ENCODE assay signal across 10 cellular contexts in genomic region chr20:24738981-24739633, GRCh38.
A peak's percentile ranks its signal among the peaks of the same experiment; 100 is the strongest.
DNase-seq lines count a peak whose midpoint lies in the region; ATAC-seq and TF ChIP-seq lines count a peak whose summit lies in the region.
"Had no signal": no experiment of that assay in that cellular context is flagged by ENCODE, and none has a peak within 500 bp of the region (broad histone marks: within the 10 kb centered on the region; RNA-seq: fewer than 3 reads in every experiment).

No MANE protein-coding gene starts in this region.

- no peaks in the 10 kb centered on the region for H3K27me3 ChIP-seq in tibial artery

- CTCF ChIA-PET in activated CD8-positive, alpha-beta T cell treated with anti-CD3 and anti-CD28 coated beads for 36 hours (lab: Charles Lee), result no interaction called here

- H3K4me3 ChIP-seq in tibial artery, result no peak overlapping the region

- no peaks in the 10 kb centered on the region for H3K9me3 ChIP-seq in tibial artery

- H3K36me3 ChIP-seq in tibial artery, result no peaks in the 10 kb centered on the region

- intact Hi-C loops in activated CD8-positive, alpha-beta T cell treated with anti-CD3 and anti-CD28 coated beads for 36 hours (cut with micrococcal nuclease), result no loop called here
- intact Hi-C loops in tibial artery (cut with DNase I; ENCODE audit: low total_unique reads), result no loop called here

- peak overlapping the region; percentile 58 for H3K4me3 Mint-ChIP-seq in activated T-cell treated with anti-CD3 and anti-CD28 coated beads, Interleukin-2, amount 50 U/mL, for 4 hours
- peak overlapping the region; percentile 23 for H3K4me3 Mint-ChIP-seq in activated CD8-positive, alpha-beta T cell treated with anti-CD3 and anti-CD28 coated beads for 36 hours
- H3K4me3 Mint-ChIP-seq in stimulated activated naive B cell treated with anti-CD40 and anti-IgM and Interleukin-4, amounts not matched to agents 10 μg/mL and 1 μg/mL and 100 μg/mL, for 72 hours, result peak overlapping the region; percentile 40 to 57

- no peaks in the 10 kb centered on the region for H3K27me3 Mint-ChIP-seq in activated T-cell treated with anti-CD3 and anti-CD28 coated beads, Interleukin-2, amount 50 U/mL, for 4 hours (ENCODE audit: low read depth)
- H3K27me3 Mint-ChIP-seq in activated CD8-positive, alpha-beta T cell treated with anti-CD3 and anti-CD28 coated beads for 36 hours, result no peaks in the 10 kb centered on the region
- no peaks in the 10 kb centered on the region for H3K27me3 Mint-ChIP-seq in stimulated activated naive B cell treated with anti-CD40 and anti-IgM and Interleukin-4, amounts not matched to agents 10 μg/mL and 1 μg/mL and 100 μg/mL, for 72 hours

- no peak overlapping the region for H3K27ac ChIP-seq in tibial artery

- H3K4me1 ChIP-seq in tibial artery, result no peaks in the 10 kb centered on the region

- H3K4me1 Mint-ChIP-seq in activated T-cell treated with anti-CD3 and anti-CD28 coated beads, Interleukin-2, amount 50 U/mL, for 4 hours (ENCODE audit: low read depth), result peaks cover 18% of the 10 kb centered on the region
- H3K4me1 Mint-ChIP-seq in activated CD8-positive, alpha-beta T cell treated with anti-CD3 and anti-CD28 coated beads for 36 hours (ENCODE audit: low read depth), result peaks cover 20% of the 10 kb centered on the region
- H3K4me1 Mint-ChIP-seq in stimulated activated naive B cell treated with anti-CD40 and anti-IgM and Interleukin-4, amounts not matched to agents 10 μg/mL and 1 μg/mL and 100 μg/mL, for 72 hours, result peaks cover 7 to 9% of the 10 kb centered on the region in 2 donors

- H3K27ac Mint-ChIP-seq in activated CD8-positive, alpha-beta T cell treated with anti-CD3 and anti-CD28 coated beads for 36 hours, result peak overlapping the region; percentile 60
- no peak overlapping the region for H3K27ac Mint-ChIP-seq in stimulated activated naive B cell treated with anti-CD40 and anti-IgM and Interleukin-4, amounts not matched to agents 10 μg/mL and 1 μg/mL and 100 μg/mL, for 72 hours

- no peaks in the 10 kb centered on the region for H3K9me3 Mint-ChIP-seq in activated T-cell treated with anti-CD3 and anti-CD28 coated beads, Interleukin-2, amount 50 U/mL, for 4 hours
- H3K9me3 Mint-ChIP-seq in activated CD8-positive, alpha-beta T cell treated with anti-CD3 and anti-CD28 coated beads for 36 hours, result no peaks in the 10 kb centered on the region
- no peaks in the 10 kb centered on the region for H3K9me3 Mint-ChIP-seq in stimulated activated naive B cell treated with anti-CD40 and anti-IgM and Interleukin-4, amounts not matched to agents 10 μg/mL and 1 μg/mL and 100 μg/mL, for 72 hours

- POLR2A ChIA-PET in activated CD8-positive, alpha-beta T cell treated with anti-CD3 and anti-CD28 coated beads for 36 hours (lab: Charles Lee), result no interaction called here

- no peak for DNase-seq in activated T-cell treated with anti-CD3 and anti-CD28 coated beads, Interleukin-2, amount 50 U/mL, for 4 hours
- no peak for DNase-seq in activated T-cell treated with anti-CD3 and anti-CD28 coated beads for 4 hours
- peak; percentile 2 for DNase-seq in H4 (ENCODE audit: low spot score)
- peak; percentile 8 for DNase-seq in activated CD8-positive, alpha-beta T cell treated with anti-CD3 and anti-CD28 coated beads for 36 hours
- no peak for DNase-seq in stimulated activated naive B cell treated with anti-CD40 and anti-IgM and Interleukin-4, amounts not matched to agents 10 μg/mL and 1 μg/mL and 100 μg/mL, for 72 hours
- no peak for DNase-seq in NCI-H748 treated with DMSO at 0.1 percent for 48 hours (lab: John Stamatoyannopoulos, UW)
- no peak for DNase-seq in tibial artery
- DNase-seq in NCI-H82 treated with DMSO at 0.1 percent for 48 hours (lab: John Stamatoyannopoulos, UW; ENCODE audit: unreplicated experiment), result no peak
- DNase-seq: NCI-H1092, small intestine had no signal

- H3K36me3 Mint-ChIP-seq in activated T-cell treated with anti-CD3 and anti-CD28 coated beads, Interleukin-2, amount 50 U/mL, for 4 hours (ENCODE audit: insufficient read depth), result no peaks in the 10 kb centered on the region
- no peaks in the 10 kb centered on the region for H3K36me3 Mint-ChIP-seq in activated CD8-positive, alpha-beta T cell treated with anti-CD3 and anti-CD28 coated beads for 36 hours (ENCODE audit: low read depth)
- no peaks in the 10 kb centered on the region for H3K36me3 Mint-ChIP-seq in stimulated activated naive B cell treated with anti-CD40 and anti-IgM and Interleukin-4, amounts not matched to agents 10 μg/mL and 1 μg/mL and 100 μg/mL, for 72 hours

- peak; percentile 57 to 69 for ATAC-seq in activated T-cell treated with anti-CD3 and anti-CD28 coated beads, Interleukin-2, amount 50 U/mL, for 4 hours
- ATAC-seq in activated CD8-positive, alpha-beta T cell treated with anti-CD3 and anti-CD28 coated beads for 36 hours, result peak; percentile 60
- ATAC-seq in stimulated activated naive B cell treated with anti-CD40 and anti-IgM and Interleukin-4, amounts not matched to agents 10 μg/mL and 1 μg/mL and 100 μg/mL, for 72 hours (replicated peaks), result peak; percentile 29 to 34

- TF ChIP-seq CTCF in activated CD8-positive, alpha-beta T cell treated with anti-CD3 and anti-CD28 coated beads for 36 hours (IDR thresholded peaks at IDR 0.05), result no peak
- no peak for TF ChIP-seq CTCF in tibial artery (IDR thresholded peaks at IDR 0.05)

Comparison
In these comparisons a context has a peak if more than half of its experiments do, and no peak if none do; other contexts are left out.
1. DNase-seq: peak in H4 (single experiment) and activated CD8-positive, alpha-beta T cell treated with anti-CD3 and anti-CD28 coated beads for 36 hours (single experiment); none in activated T-cell treated with anti-CD3 and anti-CD28 coated beads, Interleukin-2, amount 50 U/mL, for 4 hours (single experiment), activated T-cell treated with anti-CD3 and anti-CD28 coated beads for 4 hours (single experiment), stimulated activated naive B cell treated with anti-CD40 and anti-IgM and Interleukin-4, amounts not matched to agents 10 μg/mL and 1 μg/mL and 100 μg/mL, for 72 hours (single experiment), NCI-H748 treated with DMSO at 0.1 percent for 48 hours (single experiment), tibial artery (0 of 2) and NCI-H82 treated with DMSO at 0.1 percent for 48 hours (single experiment).
2. Peak in every context shown above with its lines, with median percentiles within 50 percentile points of each other: ATAC-seq and H3K4me3 Mint-ChIP-seq.